35 cellular contexts compared by ENCODE assay signal in genomic region chr10:120783098-120783497, GRCh38.
"Had no signal": no experiment of that assay in that cellular context is flagged by ENCODE, and none has a peak within 500 bp of the region (broad histone marks: within the 10 kb centered on the region; RNA-seq: fewer than 3 reads in every experiment).

No MANE protein-coding gene starts in this region.

- H3K4me3 Mint-ChIP-seq: activated naive CD4-positive, alpha-beta T cell treated with anti-CD3 and anti-CD28 coated beads for 36 hours; activated naive CD4-positive, alpha-beta T cell treated with anti-CD3 and anti-CD28 coated beads, Interleukin-2, amount 10 ng/mL, durations not matched to agents 7 days and 5 days; activated naive CD4-positive, alpha-beta T cell treated with anti-CD3 and anti-CD28 coated beads, Interleukin-2, amount 50 U/mL, for 24 hours; activated naive CD8-positive, alpha-beta T cell; activated naive CD8-positive, alpha-beta T cell treated with anti-CD3 and anti-CD28 coated beads for 36 hours; activated naive CD8-positive, alpha-beta T cell treated with anti-CD3 and anti-CD28 coated beads, Interleukin-2, amount 10 ng/mL, durations not matched to agents 7 days and 5 days; activated naive CD8-positive, alpha-beta T cell treated with anti-CD3 and anti-CD28 coated beads, Interleukin-2, amount 50 U/mL, for 24 hours; activated T-cell treated with anti-CD3 and anti-CD28 coated beads, Interleukin-2, amount 50 U/mL, for 24 hours; activated T-cell treated with anti-CD3 and anti-CD28 coated beads, Interleukin-2, amount 50 U/mL, for 4 hours; activated T-cell treated with anti-CD3 and anti-CD28 coated beads, Interleukin-2, amount 50 U/mL, for 72 hours; activated T-helper 1 cell treated with anti-CD3 and anti-CD28 coated beads, Interleukin-12 subunit alpha, Interleukin-12 subunit beta, Interleukin-2, Interleukin-4 antibody, amounts not matched to agents 30 ng/mL and 10 ng/mL and 1 ng/mL, durations not matched to agents 14 hours and 24 hours and 36 hours; activated T-helper 17 cell treated with anti-CD3 and anti-CD28 coated beads, Interleukin-2, amount 50 U/mL, for 72 hours; brain; central memory CD8-positive, alpha-beta T cell had no signal

- H3K9me3 ChIP-seq: adrenal gland, ascending aorta, body of pancreas, breast epithelium had no signal

- H3K4me1 ChIP-seq: adrenal gland, ascending aorta, body of pancreas, breast epithelium had no signal

- H3K27me3 ChIP-seq: adrenal gland, ascending aorta, body of pancreas, brain microvascular endothelial cell, breast epithelium, cardiac muscle cell had no signal

- DNase-seq: activated effector memory CD4-positive, alpha-beta T cell treated with anti-CD3 and anti-CD28 coated beads, Interleukin-2, amount 50 U/mL, for 16 hours; activated effector memory CD4-positive, alpha-beta T cell treated with Interleukin-2 at 50 U/mL for 16 hours; activated gamma-delta T cell; activated gamma-delta T cell treated with Interleukin-2 at 50 U/mL for 16 hours; activated naive CD4-positive, alpha-beta T cell; activated naive CD4-positive, alpha-beta T cell treated with anti-CD3 and anti-CD28 coated beads for 36 hours; activated naive CD4-positive, alpha-beta T cell treated with anti-CD3 and anti-CD28 coated beads, Interleukin-2, amount 10 ng/mL, durations not matched to agents 7 days and 5 days; activated naive CD4-positive, alpha-beta T cell treated with anti-CD3 and anti-CD28 coated beads, Interleukin-2, amount 50 U/mL, for 16 hours; activated naive CD4-positive, alpha-beta T cell treated with Interleukin-2 at 50 U/mL for 16 hours; activated naive CD8-positive, alpha-beta T cell treated with anti-CD3 and anti-CD28 coated beads for 36 hours; activated naive CD8-positive, alpha-beta T cell treated with anti-CD3 and anti-CD28 coated beads, Interleukin-2, amount 10 ng/mL, durations not matched to agents 7 days and 5 days; activated naive CD8-positive, alpha-beta T cell treated with anti-CD3 and anti-CD28 coated beads, Interleukin-2, amount 50 U/mL, for 24 hours; activated T-cell treated with anti-CD3 and anti-CD28 coated beads, Interleukin-2, amount 50 U/mL, for 1 hour; activated T-cell treated with anti-CD3 and anti-CD28 coated beads, Interleukin-2, amount 50 U/mL, for 24 hours; activated T-cell treated with anti-CD3 and anti-CD28 coated beads, Interleukin-2, amount 50 U/mL, for 4 hours; activated T-cell treated with anti-CD3 and anti-CD28 coated beads, Interleukin-2, amount 50 U/mL, for 48 hours; activated T-cell treated with anti-CD3 and anti-CD28 coated beads, Interleukin-2, amount 50 U/mL, for 72 hours; adrenal gland; amniotic stem cell; aorta; body of pancreas; brain microvascular endothelial cell; central memory CD4-positive, alpha-beta T cell; cerebellar nuclear complex had no signal

- H3K27me3 Mint-ChIP-seq: activated naive CD4-positive, alpha-beta T cell treated with anti-CD3 and anti-CD28 coated beads, Interleukin-2, amount 10 ng/mL, durations not matched to agents 7 days and 5 days; activated naive CD8-positive, alpha-beta T cell treated with anti-CD3 and anti-CD28 coated beads, Interleukin-2, amount 50 U/mL, for 24 hours; activated T-cell treated with anti-CD3 and anti-CD28 coated beads, Interleukin-2, amount 50 U/mL, for 24 hours had no signal

- H3K27ac ChIP-seq: adrenal gland, ascending aorta, body of pancreas, brain microvascular endothelial cell, breast epithelium, cardiac muscle cell had no signal

- H3K36me3 ChIP-seq: adrenal gland, ascending aorta, brain microvascular endothelial cell, breast epithelium, cardiac muscle cell had no signal

- H3K36me3 Mint-ChIP-seq: activated naive CD4-positive, alpha-beta T cell treated with anti-CD3 and anti-CD28 coated beads, Interleukin-2, amount 10 ng/mL, durations not matched to agents 7 days and 5 days; activated naive CD4-positive, alpha-beta T cell treated with anti-CD3 and anti-CD28 coated beads, Interleukin-2, amount 50 U/mL, for 24 hours; activated naive CD4-positive, alpha-beta T cell treated with anti-CD3 and anti-CD28 coated beads, Interleukin-2, amount 50 U/mL, for 72 hours; activated naive CD8-positive, alpha-beta T cell; activated naive CD8-positive, alpha-beta T cell treated with anti-CD3 and anti-CD28 coated beads for 36 hours; activated naive CD8-positive, alpha-beta T cell treated with anti-CD3 and anti-CD28 coated beads, Interleukin-2, amount 10 ng/mL, durations not matched to agents 7 days and 5 days; brain had no signal

- H3K27ac Mint-ChIP-seq: activated naive CD4-positive, alpha-beta T cell treated with anti-CD3 and anti-CD28 coated beads for 36 hours; activated naive CD4-positive, alpha-beta T cell treated with anti-CD3 and anti-CD28 coated beads, Interleukin-2, amount 10 ng/mL, durations not matched to agents 7 days and 5 days; activated naive CD4-positive, alpha-beta T cell treated with anti-CD3 and anti-CD28 coated beads, Interleukin-2, amount 50 U/mL, for 24 hours; activated naive CD4-positive, alpha-beta T cell treated with anti-CD3 and anti-CD28 coated beads, Interleukin-2, amount 50 U/mL, for 72 hours; activated naive CD8-positive, alpha-beta T cell; activated naive CD8-positive, alpha-beta T cell treated with anti-CD3 and anti-CD28 coated beads for 36 hours; activated naive CD8-positive, alpha-beta T cell treated with anti-CD3 and anti-CD28 coated beads, Interleukin-2, amount 10 ng/mL, durations not matched to agents 7 days and 5 days; activated naive CD8-positive, alpha-beta T cell treated with anti-CD3 and anti-CD28 coated beads, Interleukin-2, amount 50 U/mL, for 24 hours; activated T-cell treated with anti-CD3 and anti-CD28 coated beads, Interleukin-2, amount 50 U/mL, for 24 hours; activated T-cell treated with anti-CD3 and anti-CD28 coated beads, Interleukin-2, amount 50 U/mL, for 72 hours; activated T-helper 1 cell treated with anti-CD3 and anti-CD28 coated beads, Interleukin-12 subunit alpha, Interleukin-12 subunit beta, Interleukin-2, Interleukin-4 antibody, amounts not matched to agents 30 ng/mL and 10 ng/mL and 1 ng/mL, durations not matched to agents 14 hours and 24 hours and 36 hours; activated T-helper 17 cell treated with anti-CD3 and anti-CD28 coated beads, Interleukin-2, amount 50 U/mL, for 72 hours; activated T-helper 2 cell treated with anti-CD3 and anti-CD28 coated beads, Interferon-gamma antibody, Interleukin-2, Interleukin-4, amounts not matched to agents 10 μg/mL and 5 μg/mL and 100 μg/mL, durations not matched to agents 14 hours and 24 hours and 36 hours; brain had no signal

- H3K9me3 Mint-ChIP-seq: activated naive CD4-positive, alpha-beta T cell treated with anti-CD3 and anti-CD28 coated beads for 36 hours; activated naive CD4-positive, alpha-beta T cell treated with anti-CD3 and anti-CD28 coated beads, Interleukin-2, amount 10 ng/mL, durations not matched to agents 7 days and 5 days; activated naive CD4-positive, alpha-beta T cell treated with anti-CD3 and anti-CD28 coated beads, Interleukin-2, amount 50 U/mL, for 24 hours; activated naive CD4-positive, alpha-beta T cell treated with anti-CD3 and anti-CD28 coated beads, Interleukin-2, amount 50 U/mL, for 72 hours; activated naive CD8-positive, alpha-beta T cell treated with anti-CD3 and anti-CD28 coated beads, Interleukin-2, amount 10 ng/mL, durations not matched to agents 7 days and 5 days; activated naive CD8-positive, alpha-beta T cell treated with anti-CD3 and anti-CD28 coated beads, Interleukin-2, amount 50 U/mL, for 24 hours; activated T-cell treated with anti-CD3 and anti-CD28 coated beads, Interleukin-2, amount 50 U/mL, for 24 hours; activated T-cell treated with anti-CD3 and anti-CD28 coated beads, Interleukin-2, amount 50 U/mL, for 4 hours; activated T-cell treated with anti-CD3 and anti-CD28 coated beads, Interleukin-2, amount 50 U/mL, for 72 hours; activated T-helper 1 cell treated with anti-CD3 and anti-CD28 coated beads, Interleukin-12 subunit alpha, Interleukin-12 subunit beta, Interleukin-2, Interleukin-4 antibody, amounts not matched to agents 30 ng/mL and 10 ng/mL and 1 ng/mL, durations not matched to agents 14 hours and 24 hours and 36 hours; activated T-helper 17 cell treated with anti-CD3 and anti-CD28 coated beads, Interleukin-2, amount 50 U/mL, for 72 hours; activated T-helper 2 cell treated with anti-CD3 and anti-CD28 coated beads, Interferon-gamma antibody, Interleukin-2, Interleukin-4, amounts not matched to agents 10 μg/mL and 5 μg/mL and 100 μg/mL, durations not matched to agents 14 hours and 24 hours and 36 hours; brain; central memory CD8-positive, alpha-beta T cell had no signal

- H3K4me1 Mint-ChIP-seq: activated naive CD4-positive, alpha-beta T cell treated with anti-CD3 and anti-CD28 coated beads, Interleukin-2, amount 10 ng/mL, durations not matched to agents 7 days and 5 days; activated naive CD4-positive, alpha-beta T cell treated with anti-CD3 and anti-CD28 coated beads, Interleukin-2, amount 50 U/mL, for 24 hours; activated naive CD8-positive, alpha-beta T cell treated with anti-CD3 and anti-CD28 coated beads for 36 hours; activated naive CD8-positive, alpha-beta T cell treated with anti-CD3 and anti-CD28 coated beads, Interleukin-2, amount 10 ng/mL, durations not matched to agents 7 days and 5 days; activated naive CD8-positive, alpha-beta T cell treated with anti-CD3 and anti-CD28 coated beads, Interleukin-2, amount 50 U/mL, for 24 hours; activated T-helper 17 cell treated with anti-CD3 and anti-CD28 coated beads, Interleukin-2, amount 50 U/mL, for 72 hours; brain; central memory CD8-positive, alpha-beta T cell had no signal

- H3K4me3 ChIP-seq: adrenal gland, ascending aorta, body of pancreas, breast epithelium, cardiac muscle cell had no signal
